In genomic region chr3:197554562-197555280, GRCh38 we compare ENCODE assay signal across 8 cellular contexts.
A peak's percentile ranks its signal among the peaks of the same experiment; 100 is the strongest.
DNase-seq lines count a peak whose midpoint lies in the region; ATAC-seq, FAIRE-seq and TF ChIP-seq lines count a peak whose summit lies in the region.

No MANE protein-coding gene starts in this region.

- peaks cover 28% of the 10 kb centered on the region for H3K27me3 Mint-ChIP-seq in nephron progenitor cell (ENCODE audit: low read depth, poor library complexity)
- peaks cover 19% of the 10 kb centered on the region for H3K27me3 Mint-ChIP-seq in stimulated activated naive CD8-positive, alpha-beta T cell treated with anti-CD3 and anti-CD28 coated beads, Interleukin-15, Interleukin-2, amounts not matched to agents 100 ng/mL and 50 ng/mL, for 24 hours

- peaks cover 9% of the 10 kb centered on the region for H3K9me3 Mint-ChIP-seq in nephron progenitor cell
- H3K9me3 Mint-ChIP-seq in stimulated activated naive CD8-positive, alpha-beta T cell treated with anti-CD3 and anti-CD28 coated beads, Interleukin-15, Interleukin-2, amounts not matched to agents 100 ng/mL and 50 ng/mL, for 24 hours, result no peaks in the 10 kb centered on the region

- H3K27ac ChIP-seq in RWPE2 (ENCODE audit: poor library complexity, severe bottlenecking), result peak overlapping the region; percentile 56

- TF ChIP-seq POLR2A in H54 (IDR thresholded peaks at IDR 0.05; ENCODE audit: low read depth, low read length), result peak; percentile 38; the same call in 1 of the 2 replicates

- DNase-seq in H54 (ENCODE audit: insufficient read length, low spot score), result peak; percentile 99
- DNase-seq in RWPE2 (ENCODE audit: low spot score), result peak; percentile 93
- DNase-seq in activated effector memory CD4-positive, alpha-beta T cell treated with anti-CD3 and anti-CD28 coated beads, Interleukin-2, amount 50 U/mL, for 16 hours, result peak; percentile 97
- peak; percentile 92 for DNase-seq in fibroblast of the conjunctiva (ENCODE audit: low read depth)
- DNase-seq in nephron progenitor cell, result peak; percentile 93

- peak; percentile 86 for FAIRE-seq in H54 (lab: Jason Lieb, UNC)

- H3K79me2 ChIP-seq in Loucy (ENCODE audit: insufficient read depth, low read length), result peaks cover 34% of the 10 kb centered on the region

- H3K36me3 ChIP-seq in ES-I3 (ENCODE audit: insufficient read depth, low read length) (no peaks in the 10 kb centered on the region), Loucy (ENCODE audit: insufficient read depth, low read length) (no peaks in the 10 kb centered on the region), RWPE2 (ENCODE audit: low read depth) (no peaks in the 10 kb centered on the region)

- no peaks in the 10 kb centered on the region for H3K27me3 ChIP-seq in Loucy (ENCODE audit: insufficient read depth, low read length, poor library complexity, severe bottlenecking)
- no peaks in the 10 kb centered on the region for H3K27me3 ChIP-seq in RWPE2 (ENCODE audit: insufficient read depth, poor library complexity, severe bottlenecking)

- H3K4me3 ChIP-seq in Loucy (ENCODE audit: low read length, poor library complexity, severe bottlenecking) (peak overlapping the region; percentile 86), RWPE2 (ENCODE audit: severe bottlenecking) (peak overlapping the region; percentile 69)

- H3K4me2 ChIP-seq in Loucy (ENCODE audit: low read depth, low read length, poor library complexity, severe bottlenecking), result peak overlapping the region; percentile 92

- H3K9me2 ChIP-seq in Loucy (replicated peaks; ENCODE audit: low read depth, low read length), result no peaks in the 10 kb centered on the region

- no peaks in the 10 kb centered on the region; the same call in 1 of the 2 replicates for H3K9me3 ChIP-seq in ES-I3 (ENCODE audit: control insufficient read depth, insufficient read depth, low read length)
- H3K9me3 ChIP-seq in Loucy (ENCODE audit: insufficient read depth, low read depth, low read length), result no peaks in the 10 kb centered on the region
- no peaks in the 10 kb centered on the region for H3K9me3 ChIP-seq in RWPE2 (ENCODE audit: severe bottlenecking)

- H3K4me1 Mint-ChIP-seq in nephron progenitor cell, result peaks cover 64% of the 10 kb centered on the region
- H3K4me1 Mint-ChIP-seq in stimulated activated naive CD8-positive, alpha-beta T cell treated with anti-CD3 and anti-CD28 coated beads, Interleukin-15, Interleukin-2, amounts not matched to agents 100 ng/mL and 50 ng/mL, for 24 hours (ENCODE audit: low read depth), result peaks cover 23% of the 10 kb centered on the region

- ATAC-seq in RWPE2 (ENCODE audit: low read depth), result peak; percentile 95

- peak overlapping the region; percentile 8 for H3K27ac Mint-ChIP-seq in nephron progenitor cell
- H3K27ac Mint-ChIP-seq in stimulated activated naive CD8-positive, alpha-beta T cell treated with anti-CD3 and anti-CD28 coated beads, Interleukin-15, Interleukin-2, amounts not matched to agents 100 ng/mL and 50 ng/mL, for 24 hours, result peak overlapping the region; percentile 93

- TF ChIP-seq CTCF in Loucy (conservative IDR thresholded peaks at IDR 0.05; ENCODE audit: low read length) (peak; percentile 53), RWPE2 (IDR thresholded peaks at IDR 0.05; ENCODE audit: poor library complexity, severe bottlenecking) (peak; percentile 69), nephron progenitor cell (IDR thresholded peaks at IDR 0.05) (peak; percentile 42)

- peak overlapping the region; percentile 92 for H2AFZ ChIP-seq in Loucy (ENCODE audit: low read length)

- H3F3A ChIP-seq in Loucy (ENCODE audit: low read depth), result peaks cover 4% of the 10 kb centered on the region; the same call in 1 of the 2 replicates

- H3K9ac ChIP-seq in ES-I3 (ENCODE audit: low read depth, low read length) (peak overlapping the region; percentile 80), Loucy (ENCODE audit: low read depth, low read length, poor library complexity, severe bottlenecking) (peak overlapping the region; percentile 83)

- peaks cover 6% of the 10 kb centered on the region for H3K4me1 ChIP-seq in ES-I3 (ENCODE audit: insufficient read depth, low read length)
- H3K4me1 ChIP-seq in Loucy (ENCODE audit: insufficient read depth, low read length, poor library complexity, severe bottlenecking), result peaks cover 23% of the 10 kb centered on the region
- H3K4me1 ChIP-seq in RWPE2 (ENCODE audit: insufficient read depth, poor library complexity, severe bottlenecking), result peaks cover 5% of the 10 kb centered on the region

- peaks cover 16% of the 10 kb centered on the region for H3K36me3 Mint-ChIP-seq in nephron progenitor cell (ENCODE audit: low read depth)
- peaks cover 22% of the 10 kb centered on the region for H3K36me3 Mint-ChIP-seq in stimulated activated naive CD8-positive, alpha-beta T cell treated with anti-CD3 and anti-CD28 coated beads, Interleukin-15, Interleukin-2, amounts not matched to agents 100 ng/mL and 50 ng/mL, for 24 hours (ENCODE audit: low read depth)

- H3K4me3 Mint-ChIP-seq in nephron progenitor cell, result peak overlapping the region; percentile 83
- H3K4me3 Mint-ChIP-seq in stimulated activated naive CD8-positive, alpha-beta T cell treated with anti-CD3 and anti-CD28 coated beads, Interleukin-15, Interleukin-2, amounts not matched to agents 100 ng/mL and 50 ng/mL, for 24 hours, result peak overlapping the region; percentile 90

- no peaks in the 10 kb centered on the region for H4K20me1 ChIP-seq in Loucy (ENCODE audit: insufficient read depth, low read length, poor library complexity, severe bottlenecking)

Comparison
In these comparisons a context has a peak if more than half of its experiments do, and no peak if none do; other contexts are left out.
1. Peak in every context shown above with its lines: DNase-seq, ATAC-seq, H3K4me3 ChIP-seq and H3K27ac ChIP-seq.